ENCODE assay signal across 7 cellular contexts in the genomic region with DNA sequence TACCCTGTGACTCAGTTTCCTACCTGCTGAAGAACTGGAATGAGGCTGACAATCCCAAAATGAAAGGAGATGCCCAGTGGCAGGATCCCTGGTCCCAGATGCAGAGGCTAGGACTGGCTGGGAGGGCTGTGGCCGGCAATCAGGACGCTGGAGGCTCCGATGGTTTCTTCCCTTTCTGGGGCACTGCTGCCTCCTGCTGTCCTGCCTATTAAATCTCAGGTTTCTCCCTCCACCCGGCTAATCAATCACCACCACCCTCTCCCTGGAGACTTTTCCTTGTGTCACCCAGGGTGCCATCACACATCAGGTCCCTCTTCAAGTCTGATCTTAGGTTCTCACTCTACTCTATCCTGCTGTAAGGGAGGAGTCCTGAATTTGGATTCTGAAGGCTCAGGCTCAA.
A peak's percentile ranks its signal among the peaks of the same experiment; 100 is the strongest.
DNase-seq lines count a peak whose midpoint lies in the region; ATAC-seq and TF ChIP-seq lines count a peak whose summit lies in the region.

No MANE protein-coding gene starts in this region.

- no peak overlapping the region for H3K4me3 ChIP-seq in GM12865 (ENCODE audit: low read depth, low read length)

- no peaks in the 10 kb centered on the region for H3K36me3 Mint-ChIP-seq in HFFc6 (ENCODE audit: low read depth)

- TF ChIP-seq CTCF in GM12865 (IDR thresholded peaks at IDR 0.05; ENCODE audit: insufficient read depth, low read depth, low read length, missing control alignments) = peak; percentile 69
- peak; percentile 83 for TF ChIP-seq CTCF in HFFc6 (IDR thresholded peaks at IDR 0.05)

- peaks cover 23% of the 10 kb centered on the region for H3K27me3 Mint-ChIP-seq in HFFc6 (ENCODE audit: insufficient read depth)

- intact Hi-C loops in left ventricle myocardium superior (cut with micrococcal nuclease) = no loop called here

- no peak overlapping the region for H3K27ac Mint-ChIP-seq in HFFc6

- peak overlapping the region; percentile 86 for H3K4me3 Mint-ChIP-seq in HFFc6

- H3K4me1 Mint-ChIP-seq in HFFc6 (ENCODE audit: low read depth) = peaks cover 26% of the 10 kb centered on the region

- no peaks in the 10 kb centered on the region for H3K9me3 Mint-ChIP-seq in HFFc6

- peak; percentile 89 for ATAC-seq in left ventricle myocardium superior
- ATAC-seq in GM21737 (IDR thresholded peaks at IDR 0.05; ENCODE audit: unreplicated experiment) = no peak

- DNase-seq in GM12865 (ENCODE audit: low read depth) = peak; percentile 71
- DNase-seq in HFFc6 = peak; percentile 53
- peak; percentile 22 for DNase-seq in NCI-H2171 (lab: John Stamatoyannopoulos, UW)
- peak; percentile 24 for DNase-seq in amniotic stem cell (lab: John Stamatoyannopoulos, UW)
- peak; percentile 49 for DNase-seq in left ventricle myocardium superior
- DNase-seq in putamen (ENCODE audit: low spot score) = peak; percentile 19

Comparison
In these comparisons a context has a peak if more than half of its experiments do, and no peak if none do; other contexts are left out.
1. DNase-seq: peak in every context shown above with its lines; median percentile 71 in GM12865; 53 in HFFc6; 49 in left ventricle myocardium superior; 24 in amniotic stem cell; 22 in NCI-H2171; 19 in putamen.